1 cellular context compared by ENCODE assay signal in genomic region chr1:219109424-219110018, GRCh38.
TF ChIP-seq lines count a peak whose summit lies in the region.

No MANE protein-coding gene starts in this region.

TF ChIP-seq in IMR-90, 13 proteins besides CTCF, POLR2A, EP300 and RAD21 (continued from another document):
- no peak for TF ChIP-seq RCOR1 (IDR thresholded peaks at IDR 0.05; ENCODE audit: insufficient replicate concordance, low read length)
- TF ChIP-seq MXI1 (IDR thresholded peaks at IDR 0.05; ENCODE audit: borderline replicate concordance, low read depth, low read length) = no peak
- no peak for TF ChIP-seq CEBPB (IDR thresholded peaks at IDR 0.05; ENCODE audit: low read depth, low read length)
- TF ChIP-seq BHLHE40 (IDR thresholded peaks at IDR 0.05; ENCODE audit: low read depth, low read length) = no peak
- TF ChIP-seq USF2 (IDR thresholded peaks at IDR 0.05; ENCODE audit: low read depth, low read length) = no peak
- TF ChIP-seq RFX5 (IDR thresholded peaks at IDR 0.05; ENCODE audit: low read depth, low read length) = no peak
TF ChIP-seq in IMR-90: peak in this region for 0.
